8 cellular contexts compared by ENCODE assay signal in genomic region chr1:45011837-45012638, GRCh38. TPM values are rescaled to one million over a fixed set of nuclear protein-coding genes. Genes with fewer than 3 reads are reported as not detected.
A peak's percentile ranks its signal among the peaks of the same experiment; 100 is the strongest.
DNase-seq lines count a peak whose midpoint lies in the region; ATAC-seq and TF ChIP-seq lines count a peak whose summit lies in the region.

Gene UROD, plus strand, starts transcription at chr1:45012254. Its CDS starts 12 bp downstream, at chr1:45012266.

- H3K4me1 ChIP-seq in Caco-2 (peaks cover 4% of the 10 kb centered on the region; the same call in 1 of the 2 replicates), mononuclear cell (ENCODE audit: insufficient read depth, low read length) (peaks cover 36% of the 10 kb centered on the region)

- DNase-seq in Caco-2 = peak; percentile 91 to 93
- peak; percentile 91 for DNase-seq in HuH-7 (ENCODE audit: low spot score)
- peak; percentile 99 for DNase-seq in OCI-M1 (lab: John Stamatoyannopoulos, UW)
- DNase-seq in activated T-cell treated with anti-CD3 and anti-CD28 coated beads for 24 hours (ENCODE audit: low read depth) = peak; percentile 85
- peak; percentile 97 for DNase-seq in epithelial cell of esophagus (ENCODE audit: low read depth)
- peak; percentile 60 to 69 for DNase-seq in stimulated activated CD8-positive, alpha-beta memory T cell treated with anti-CD3 and anti-CD28 coated beads, Interleukin-4, amount 100 ng/mL, for 1 hour (ENCODE audit: low read depth in 2 of 2, low spot score in 1 of 2)

- H3K9me3 ChIP-seq in Caco-2 (no peaks in the 10 kb centered on the region), mononuclear cell (ENCODE audit: low read depth, low read length) (no peaks in the 10 kb centered on the region)

- CTCF ChIA-PET in Caco-2 (lab: Charles Lee) = interaction anchor here (1.1 to 2.9 kb wide), 5 partner anchors 87 to 315 kb away, joined by 3 to 20 read pairs (median 7); partner anchors contain the start of genes HPDL and PTCH2

- H3K4me3 ChIP-seq in Caco-2 (ENCODE audit: low read depth, low read length) (peak within 1 kb of the TSS; percentile 62), epithelial cell of esophagus (ENCODE audit: low read length) (peak within 1 kb of the TSS; percentile 89), mononuclear cell (ENCODE audit: low read length) (peak within 1 kb of the TSS; percentile 86)

- ATAC-seq in GM21447 (IDR thresholded peaks at IDR 0.05; ENCODE audit: unreplicated experiment) = peak; percentile 68

- no peak for TF ChIP-seq CTCF in Caco-2 (IDR thresholded peaks at IDR 0.05; ENCODE audit: insufficient read depth in 1 of 2, low read depth in 1 of 2, low read length in 1 of 2, severe bottlenecking in 1 of 2, unreplicated experiment in 1 of 2)
- no peak for TF ChIP-seq CTCF in epithelial cell of esophagus (IDR thresholded peaks at IDR 0.05; ENCODE audit: insufficient read depth, low read depth, low read length, missing control alignments)

- no peaks in the 10 kb centered on the region for H3K36me3 ChIP-seq in Caco-2 (ENCODE audit: control insufficient read depth, insufficient read depth, low read length)

- TSS peak; percentile 63 for BruUV-seq in Caco-2 (replicated peaks; lab: Mats Ljungman, UMichigan)

- intact Hi-C loops in Caco-2 (cut with micrococcal nuclease; ENCODE audit: unreplicated experiment) = loop anchor here (1.0 to 10.0 kb wide), 7 partner anchors 26 to 563 kb away; partner anchors contain the start of genes EIF2B3, PTCH2, TESK2 and ZSWIM5

- H3K27me3 ChIP-seq in Caco-2 (replicated peaks; ENCODE audit: control insufficient read depth, insufficient read depth, low read length) = no peaks in the 10 kb centered on the region
- H3K27me3 ChIP-seq in mononuclear cell (ENCODE audit: insufficient read depth, low read length) = no peaks in the 10 kb centered on the region

- H3K36me3 Mint-ChIP-seq in Caco-2 (ENCODE audit: insufficient read depth, unreplicated experiment) = peaks cover 14% of the 10 kb centered on the region

- H3K9me3 Mint-ChIP-seq in Caco-2 (ENCODE audit: unreplicated experiment) = no peaks in the 10 kb centered on the region

- peak within 1 kb of the TSS; percentile 58 for H3K27ac Mint-ChIP-seq in Caco-2 (ENCODE audit: unreplicated experiment)

- POLR2A ChIA-PET in Caco-2 (lab: Charles Lee) = interaction anchor here (0.7 to 3.0 kb wide), 8 partner anchors 25 to 488 kb away, joined by 3 to 16 read pairs (median 5); partner anchors contain the start of genes CCDC163, MMACHC, MUTYH and RNU5D-1

- no peaks in the 10 kb centered on the region for H3K27me3 Mint-ChIP-seq in Caco-2 (ENCODE audit: insufficient read depth, unreplicated experiment)

- peak within 1 kb of the TSS; percentile 71 for H3K4me3 Mint-ChIP-seq in Caco-2 (ENCODE audit: unreplicated experiment)

- H3K4me1 Mint-ChIP-seq in Caco-2 (ENCODE audit: low read depth, unreplicated experiment) = no peaks in the 10 kb centered on the region

RNA-seq across cellular contexts. Expression of gene UROD, which starts in this region (rescaled TPM):
- total RNA-seq in Caco-2 (2022) (44.8 and 54.3 TPM in 2 replicates), mononuclear cell (21.7 TPM)

Comparison
In these comparisons a context has a peak if more than half of its experiments do, and no peak if none do; other contexts are left out.
1. Peak in every context shown above with its lines: DNase-seq, ATAC-seq and H3K4me3 ChIP-seq.